ENCODE assay signal across 1 cellular context in genomic region chr19:2427323-2428026, GRCh38.
TF ChIP-seq lines count a peak whose summit lies in the region.

Gene TIMM13, minus strand, starts transcription at chr19:2427586. Its CDS starts 53 bp downstream, at chr19:2427533.

TF ChIP-seq in GM12878, 131 proteins besides CTCF, POLR2A, EP300 and RAD21 (continued from another document):
- peak; percentile 78 for TF ChIP-seq RELB (IDR thresholded peaks at IDR 0.05; ENCODE audit: low read depth)
- peak; percentile 76 for TF ChIP-seq PRDM15 (CRISPR knock-in tag; IDR thresholded peaks at IDR 0.05)
- no peak for TF ChIP-seq ZBED1 (IDR thresholded peaks at IDR 0.05; ENCODE audit: borderline replicate concordance)
- TF ChIP-seq IKZF2 (IDR thresholded peaks at IDR 0.05), result no peak
- peak in 1 of 2 experiments; percentile 86; a peak in 2 of 4 replicates for TF ChIP-seq SRF (IDR thresholded peaks at IDR 0.05; ENCODE audit: low read depth in 2 of 2, low read length in 2 of 2)
- TF ChIP-seq ZZZ3 (IDR thresholded peaks at IDR 0.05; ENCODE audit: control insufficient read depth, insufficient read length, low read depth), result no peak
- TF ChIP-seq ZBTB33 (IDR thresholded peaks at IDR 0.05), result no peak
- no peak for TF ChIP-seq PAX8 (IDR thresholded peaks at IDR 0.05)
- peak; percentile 26 for TF ChIP-seq MEF2B (IDR thresholded peaks at IDR 0.05; ENCODE audit: partially characterized antibody, poor library complexity, severe bottlenecking)
- no peak for TF ChIP-seq ATF7 (IDR thresholded peaks at IDR 0.05; ENCODE audit: low read depth)
- TF ChIP-seq NFIC (IDR thresholded peaks at IDR 0.05; ENCODE audit: low read depth, low read length), result no peak
- peak; percentile 65; the same call in 1 of the 2 replicates for TF ChIP-seq E2F4 (IDR thresholded peaks at IDR 0.05; ENCODE audit: low read depth, low read length)
- TF ChIP-seq SREBF1 (IDR thresholded peaks at IDR 0.05; ENCODE audit: low read length), result peak; percentile 73; the same call in 1 of the 2 replicates
- TF ChIP-seq CBX5 (IDR thresholded peaks at IDR 0.05; ENCODE audit: low read depth), result no peak
- no peak for TF ChIP-seq IRF5 (IDR thresholded peaks at IDR 0.05; ENCODE audit: borderline replicate concordance)
- no peak for TF ChIP-seq TCF3 (IDR thresholded peaks at IDR 0.05; ENCODE audit: borderline replicate concordance, insufficient read depth, low read depth, low read length)
- no peak for TF ChIP-seq WRNIP1 (IDR thresholded peaks at IDR 0.05; ENCODE audit: borderline replicate concordance, low read depth, low read length)
- 0 out of 2 replicates have a peak, but pooled peaks have one; percentile 44 for TF ChIP-seq ASH2L (IDR thresholded peaks at IDR 0.05; ENCODE audit: borderline replicate concordance, low read depth)
- peak; percentile 67 for TF ChIP-seq CBFB (IDR thresholded peaks at IDR 0.05; ENCODE audit: low read depth)
- peak; percentile 65 for TF ChIP-seq CHD2 (IDR thresholded peaks at IDR 0.05; ENCODE audit: borderline replicate concordance, low read depth, low read length)
- peak; percentile 97 for TF ChIP-seq ESRRA (IDR thresholded peaks at IDR 0.05; ENCODE audit: low read length)
- no peak for TF ChIP-seq RFX5 (IDR thresholded peaks at IDR 0.05; ENCODE audit: low read depth, low read length)
- TF ChIP-seq TAF1 (IDR thresholded peaks at IDR 0.05; ENCODE audit: borderline replicate concordance, low read depth, low read length), result no peak
- 0 out of 2 replicates have a peak, but pooled peaks have one; percentile 36 for TF ChIP-seq RCOR1 (conservative IDR thresholded peaks at IDR 0.05; ENCODE audit: low read depth, low read length)
- TF ChIP-seq FOS (IDR thresholded peaks at IDR 0.05; ENCODE audit: borderline replicate concordance, extremely low read depth, insufficient read length), result no peak
- peak; percentile 94 for TF ChIP-seq ATF3 (IDR thresholded peaks at IDR 0.05; ENCODE audit: borderline replicate concordance, extremely low read depth, low read depth, low read length)
- TF ChIP-seq SMAD5 (IDR thresholded peaks at IDR 0.05; ENCODE audit: low read depth), result no peak; the same call in 1 of the 2 replicates
- peak; percentile 89 for TF ChIP-seq NBN (IDR thresholded peaks at IDR 0.05)
- TF ChIP-seq RB1 (IDR thresholded peaks at IDR 0.05; ENCODE audit: borderline replicate concordance), result no peak
- TF ChIP-seq BACH1 (IDR thresholded peaks at IDR 0.05; ENCODE audit: borderline replicate concordance), result peak; percentile 31
- no peak for TF ChIP-seq TCF7 (IDR thresholded peaks at IDR 0.05; ENCODE audit: borderline replicate concordance)
- peak; percentile 84 for TF ChIP-seq PML (IDR thresholded peaks at IDR 0.05; ENCODE audit: low read length)
- no peak for TF ChIP-seq SREBF2 (IDR thresholded peaks at IDR 0.05; ENCODE audit: low read length)
- TF ChIP-seq ZBTB11 (CRISPR knock-in tag; IDR thresholded peaks at IDR 0.05), result peak; percentile 64
- TF ChIP-seq STAT1 (conservative IDR thresholded peaks at IDR 0.05), result peak; percentile 88; the same call in 1 of the 2 replicates
- peak; percentile 71; the same call in 1 of the 2 replicates for TF ChIP-seq POLR2AphosphoS5 (IDR thresholded peaks at IDR 0.05; ENCODE audit: low read length)
- TF ChIP-seq IRF4 (IDR thresholded peaks at IDR 0.05; ENCODE audit: low read depth, low read length), result no peak
- TF ChIP-seq JUNB (IDR thresholded peaks at IDR 0.05), result no peak
- TF ChIP-seq ZNF207 (IDR thresholded peaks at IDR 0.05; ENCODE audit: borderline replicate concordance), result peak; percentile 96; the same call in 1 of the 2 replicates
- no peak for TF ChIP-seq KAT2A (conservative IDR thresholded peaks at IDR 0.05; ENCODE audit: control insufficient read depth, low read depth, low read length)
- peak; percentile 99 for TF ChIP-seq CREM (IDR thresholded peaks at IDR 0.05; ENCODE audit: low read depth)
- TF ChIP-seq NR2C1 (IDR thresholded peaks at IDR 0.05), result peak; percentile 85
- no peak for TF ChIP-seq ETV6 (conservative IDR thresholded peaks at IDR 0.05 in 1 of 2, IDR thresholded peaks at IDR 0.05 in 1 of 2; ENCODE audit: borderline replicate concordance in 1 of 2, low read depth in 1 of 2)
- no peak for TF ChIP-seq ZSCAN29 (IDR thresholded peaks at IDR 0.05)
- no peak for TF ChIP-seq HDAC6 (IDR thresholded peaks at IDR 0.05; ENCODE audit: unreplicated experiment)
- peak; percentile 85 for TF ChIP-seq LARP7 (IDR thresholded peaks at IDR 0.05)
- peak; percentile 82; the same call in 1 of the 2 replicates for TF ChIP-seq MTA3 (IDR thresholded peaks at IDR 0.05; ENCODE audit: borderline replicate concordance, low read length)
- peak; percentile 78; the same call in 1 of the 2 replicates for TF ChIP-seq MXI1 (IDR thresholded peaks at IDR 0.05; ENCODE audit: low read depth, low read length)
- no peak for TF ChIP-seq CHD4 (IDR thresholded peaks at IDR 0.05)
- peak; percentile 89 for TF ChIP-seq NRF1 (conservative IDR thresholded peaks at IDR 0.05; ENCODE audit: low read depth, low read length)
- no peak for TF ChIP-seq SPI1 (IDR thresholded peaks at IDR 0.05; ENCODE audit: borderline replicate concordance, insufficient read depth, low read depth, low read length)
- TF ChIP-seq RELA (IDR thresholded peaks at IDR 0.05; ENCODE audit: borderline replicate concordance, partially characterized antibody), result no peak
- peak; percentile 10 for TF ChIP-seq PBX3 (IDR thresholded peaks at IDR 0.05; ENCODE audit: insufficient replicate concordance, low read depth, low read length)
- no peak for TF ChIP-seq SUPT20H (IDR thresholded peaks at IDR 0.05; ENCODE audit: borderline replicate concordance, control insufficient read depth, low read depth, low read length)
- peak; percentile 57; the same call in 1 of the 2 replicates for TF ChIP-seq PAX5 (IDR thresholded peaks at IDR 0.05; ENCODE audit: borderline replicate concordance, low read depth, low read length)
- TF ChIP-seq KLF5 (IDR thresholded peaks at IDR 0.05; ENCODE audit: partially characterized antibody), result peak; percentile 82
- TF ChIP-seq SMARCA5 (IDR thresholded peaks at IDR 0.05), result no peak
- no peak for TF ChIP-seq MYB (IDR thresholded peaks at IDR 0.05; ENCODE audit: borderline replicate concordance, low read depth, low read length)
- peak; percentile 79 for TF ChIP-seq FOXK2 (IDR thresholded peaks at IDR 0.05)
- TF ChIP-seq RBBP5 (conservative IDR thresholded peaks at IDR 0.05), result no peak
